In the genomic region with DNA sequence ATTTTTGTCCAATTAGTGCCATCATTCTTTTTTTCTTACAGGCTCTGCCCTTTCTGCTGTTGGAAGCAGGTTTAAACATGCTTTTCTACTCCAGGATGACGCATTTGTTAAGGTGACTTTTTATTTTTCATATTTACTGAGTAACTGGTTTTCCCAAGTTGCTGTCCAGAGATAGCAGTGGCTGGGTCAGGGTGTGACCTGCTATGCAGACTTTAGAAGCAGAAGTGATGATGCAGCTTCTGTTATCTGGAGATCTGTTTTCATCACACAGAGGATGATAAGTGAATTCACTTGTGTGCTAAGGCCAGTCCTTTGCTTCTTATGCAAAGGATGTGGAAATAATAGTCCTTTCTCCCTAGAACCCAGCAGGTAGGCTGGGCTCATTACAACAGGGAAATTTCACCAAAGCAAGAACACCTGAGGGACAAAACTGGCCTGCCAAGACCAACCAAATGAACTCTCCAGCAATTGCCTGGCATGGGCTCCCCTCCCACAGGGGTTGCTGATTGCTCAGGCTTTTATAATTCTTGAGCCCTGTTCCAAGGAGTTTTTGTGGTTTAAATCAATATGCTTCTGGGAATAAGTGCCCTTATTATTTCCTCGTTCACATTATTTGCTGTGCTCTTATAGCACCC, we compare ENCODE assay signal across 1 cellular context.
TF ChIP-seq lines count a peak whose summit lies in the region.

No MANE protein-coding gene starts in this region.

TF ChIP-seq in K562, 482 proteins besides CTCF, POLR2A, EP300 and RAD21 (continued from another document and continues in another):
- TF ChIP-seq, protein P1, sequence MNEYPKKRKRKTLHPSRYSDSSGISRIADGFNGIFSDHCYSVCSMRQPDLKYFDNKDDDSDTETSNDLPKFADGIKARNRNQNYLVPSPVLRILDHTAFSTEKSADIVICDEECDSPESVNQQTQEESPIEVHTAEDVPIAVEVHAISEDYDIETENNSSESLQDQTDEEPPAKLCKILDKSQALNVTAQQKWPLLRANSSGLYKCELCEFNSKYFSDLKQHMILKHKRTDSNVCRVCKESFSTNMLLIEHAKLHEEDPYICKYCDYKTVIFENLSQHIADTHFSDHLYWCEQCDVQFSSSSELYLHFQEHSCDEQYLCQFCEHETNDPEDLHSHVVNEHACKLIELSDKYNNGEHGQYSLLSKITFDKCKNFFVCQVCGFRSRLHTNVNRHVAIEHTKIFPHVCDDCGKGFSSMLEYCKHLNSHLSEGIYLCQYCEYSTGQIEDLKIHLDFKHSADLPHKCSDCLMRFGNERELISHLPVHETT (CRISPR knock-in tag; conservative IDR thresholded peaks at IDR 0.05 in 1 of 2, IDR thresholded peaks at IDR 0.05 in 1 of 2): peak in 1 of 2 experiments; percentile 44; a peak in 1 of 4 replicates
- TF ChIP-seq, protein P2, sequence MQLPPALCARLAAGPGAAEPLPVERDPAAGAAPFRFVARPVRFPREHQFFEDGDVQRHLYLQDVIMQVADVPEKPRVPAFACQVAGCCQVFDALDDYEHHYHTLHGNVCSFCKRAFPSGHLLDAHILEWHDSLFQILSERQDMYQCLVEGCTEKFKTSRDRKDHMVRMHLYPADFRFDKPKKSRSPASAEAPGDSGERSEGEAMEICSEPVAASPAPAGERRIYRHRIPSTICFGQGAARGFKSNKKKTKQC (CRISPR knock-in tag; IDR thresholded peaks at IDR 0.05): no peak
- TF ChIP-seq TAF9B (IDR thresholded peaks at IDR 0.05; ENCODE audit: partially characterized antibody) (peak; percentile 49), SETDB1 (IDR thresholded peaks at IDR 0.05; ENCODE audit: low read length) (no peak), TRIM24 (IDR thresholded peaks at IDR 0.05) (peak; percentile 55 to 65; a peak in 2 of 4 replicates), PHF20 (IDR thresholded peaks at IDR 0.05; ENCODE audit: partially characterized antibody) (no peak), BMI1 (IDR thresholded peaks at IDR 0.05; ENCODE audit: low read length) (no peak), RBM25 (IDR thresholded peaks at IDR 0.05; ENCODE audit: low read depth, low read length, severe bottlenecking) (no peak), SMAD1 (IDR thresholded peaks at IDR 0.05; ENCODE audit: low read depth, low read length, partially characterized antibody) (peak; percentile 36), ZKSCAN1 (IDR thresholded peaks at IDR 0.05; ENCODE audit: low read depth, low read length) (no peak), NCOA1 (IDR thresholded peaks at IDR 0.05; ENCODE audit: low read depth) (peak; percentile 87), SOX6 (IDR thresholded peaks at IDR 0.05) (peak; percentile 85), MAFF (IDR thresholded peaks at IDR 0.05; ENCODE audit: low read length) (peak; percentile 63; the same call in 1 of the 2 replicates), EHMT2 (IDR thresholded peaks at IDR 0.05) (peak; percentile 56; the same call in 1 of the 2 replicates), ESRRB (CRISPR knock-in tag; IDR thresholded peaks at IDR 0.05; ENCODE audit: borderline replicate concordance) (no peak), NFE2 (IDR thresholded peaks at IDR 0.05; ENCODE audit: low read depth) (peak; percentile 89), MEIS2 (IDR thresholded peaks at IDR 0.05; ENCODE audit: partially characterized antibody) (peak; percentile 49), ZNF282 (CRISPR knock-in tag; IDR thresholded peaks at IDR 0.05) (no peak), IRF2 (CRISPR knock-in tag; IDR thresholded peaks at IDR 0.05) (no peak), LEF1 (IDR thresholded peaks at IDR 0.05) (peak; percentile 92), SRSF1 (IDR thresholded peaks at IDR 0.05; ENCODE audit: low read depth, low read length) (no peak), ZFP1 (CRISPR knock-in tag; IDR thresholded peaks at IDR 0.05) (no peak), CSDE1 (IDR thresholded peaks at IDR 0.05) (no peak), TEAD2 (tag; IDR thresholded peaks at IDR 0.05) (no peak), ZNF785 (CRISPR knock-in tag; IDR thresholded peaks at IDR 0.05) (no peak), NR2C1 (IDR thresholded peaks at IDR 0.05) (0 out of 2 replicates have a peak, but pooled peaks have one; percentile 6), NR2C1 (tag; IDR thresholded peaks at IDR 0.05) (no peak), GATAD2A (IDR thresholded peaks at IDR 0.05) (peak; percentile 89; the same call in 1 of the 2 replicates), TEAD4 (IDR thresholded peaks at IDR 0.05; ENCODE audit: low read length) (peak; percentile 84), TEAD4 (CRISPR knock-in tag; IDR thresholded peaks at IDR 0.05; ENCODE audit: borderline replicate concordance) (no peak), XRCC4 (IDR thresholded peaks at IDR 0.05; ENCODE audit: extremely low read depth, insufficient read depth, insufficient read length) (no peak), ZNF184 (CRISPR knock-in tag; IDR thresholded peaks at IDR 0.05) (no peak), XRCC3 (IDR thresholded peaks at IDR 0.05) (no peak), STAT5A (IDR thresholded peaks at IDR 0.05; ENCODE audit: borderline replicate concordance, low read length) (0 out of 2 replicates have a peak, but pooled peaks have one; percentile 47), MTA2 (IDR thresholded peaks at IDR 0.05; ENCODE audit: low read depth) (peak; percentile 67), TCFL5 (CRISPR knock-in tag; conservative IDR thresholded peaks at IDR 0.05) (no peak), ZNF274 (IDR thresholded peaks at IDR 0.05; ENCODE audit: borderline replicate concordance, low read depth, low read length) (no peak), MYNN (IDR thresholded peaks at IDR 0.05) (0 out of 2 replicates have a peak, but pooled peaks have one; percentile 36), MYNN (CRISPR knock-in tag; IDR thresholded peaks at IDR 0.05) (no peak), HDAC3 (IDR thresholded peaks at IDR 0.05; ENCODE audit: borderline replicate concordance, partially characterized antibody) (no peak), FOXK2 (conservative IDR thresholded peaks at IDR 0.05 in 1 of 2, IDR thresholded peaks at IDR 0.05 in 1 of 2; ENCODE audit: low read depth in 2 of 2) (peak; percentile 77 to 80), TAL1 (IDR thresholded peaks at IDR 0.05) (peak; percentile 82)
- TF ChIP-seq, protein P3, sequence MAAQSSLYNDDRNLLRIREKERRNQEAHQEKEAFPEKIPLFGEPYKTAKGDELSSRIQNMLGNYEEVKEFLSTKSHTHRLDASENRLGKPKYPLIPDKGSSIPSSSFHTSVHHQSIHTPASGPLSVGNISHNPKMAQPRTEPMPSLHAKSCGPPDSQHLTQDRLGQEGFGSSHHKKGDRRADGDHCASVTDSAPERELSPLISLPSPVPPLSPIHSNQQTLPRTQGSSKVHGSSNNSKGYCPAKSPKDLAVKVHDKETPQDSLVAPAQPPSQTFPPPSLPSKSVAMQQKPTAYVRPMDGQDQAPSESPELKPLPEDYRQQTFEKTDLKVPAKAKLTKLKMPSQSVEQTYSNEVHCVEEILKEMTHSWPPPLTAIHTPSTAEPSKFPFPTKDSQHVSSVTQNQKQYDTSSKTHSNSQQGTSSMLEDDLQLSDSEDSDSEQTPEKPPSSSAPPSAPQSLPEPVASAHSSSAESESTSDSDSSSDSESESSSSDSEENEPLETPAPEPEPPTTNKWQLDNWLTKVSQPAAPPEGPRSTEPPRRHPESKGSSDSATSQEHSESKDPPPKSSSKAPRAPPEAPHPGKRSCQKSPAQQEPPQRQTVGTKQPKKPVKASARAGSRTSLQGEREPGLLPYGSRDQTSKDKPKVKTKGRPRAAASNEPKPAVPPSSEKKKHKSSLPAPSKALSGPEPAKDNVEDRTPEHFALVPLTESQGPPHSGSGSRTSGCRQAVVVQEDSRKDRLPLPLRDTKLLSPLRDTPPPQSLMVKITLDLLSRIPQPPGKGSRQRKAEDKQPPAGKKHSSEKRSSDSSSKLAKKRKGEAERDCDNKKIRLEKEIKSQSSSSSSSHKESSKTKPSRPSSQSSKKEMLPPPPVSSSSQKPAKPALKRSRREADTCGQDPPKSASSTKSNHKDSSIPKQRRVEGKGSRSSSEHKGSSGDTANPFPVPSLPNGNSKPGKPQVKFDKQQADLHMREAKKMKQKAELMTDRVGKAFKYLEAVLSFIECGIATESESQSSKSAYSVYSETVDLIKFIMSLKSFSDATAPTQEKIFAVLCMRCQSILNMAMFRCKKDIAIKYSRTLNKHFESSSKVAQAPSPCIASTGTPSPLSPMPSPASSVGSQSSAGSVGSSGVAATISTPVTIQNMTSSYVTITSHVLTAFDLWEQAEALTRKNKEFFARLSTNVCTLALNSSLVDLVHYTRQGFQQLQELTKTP (IDR thresholded peaks at IDR 0.05; ENCODE audit: low read depth in 1 of 2, partially characterized antibody in 2 of 2): peak in 1 of 2 experiments; percentile 50
- TF ChIP-seq, protein P4, sequence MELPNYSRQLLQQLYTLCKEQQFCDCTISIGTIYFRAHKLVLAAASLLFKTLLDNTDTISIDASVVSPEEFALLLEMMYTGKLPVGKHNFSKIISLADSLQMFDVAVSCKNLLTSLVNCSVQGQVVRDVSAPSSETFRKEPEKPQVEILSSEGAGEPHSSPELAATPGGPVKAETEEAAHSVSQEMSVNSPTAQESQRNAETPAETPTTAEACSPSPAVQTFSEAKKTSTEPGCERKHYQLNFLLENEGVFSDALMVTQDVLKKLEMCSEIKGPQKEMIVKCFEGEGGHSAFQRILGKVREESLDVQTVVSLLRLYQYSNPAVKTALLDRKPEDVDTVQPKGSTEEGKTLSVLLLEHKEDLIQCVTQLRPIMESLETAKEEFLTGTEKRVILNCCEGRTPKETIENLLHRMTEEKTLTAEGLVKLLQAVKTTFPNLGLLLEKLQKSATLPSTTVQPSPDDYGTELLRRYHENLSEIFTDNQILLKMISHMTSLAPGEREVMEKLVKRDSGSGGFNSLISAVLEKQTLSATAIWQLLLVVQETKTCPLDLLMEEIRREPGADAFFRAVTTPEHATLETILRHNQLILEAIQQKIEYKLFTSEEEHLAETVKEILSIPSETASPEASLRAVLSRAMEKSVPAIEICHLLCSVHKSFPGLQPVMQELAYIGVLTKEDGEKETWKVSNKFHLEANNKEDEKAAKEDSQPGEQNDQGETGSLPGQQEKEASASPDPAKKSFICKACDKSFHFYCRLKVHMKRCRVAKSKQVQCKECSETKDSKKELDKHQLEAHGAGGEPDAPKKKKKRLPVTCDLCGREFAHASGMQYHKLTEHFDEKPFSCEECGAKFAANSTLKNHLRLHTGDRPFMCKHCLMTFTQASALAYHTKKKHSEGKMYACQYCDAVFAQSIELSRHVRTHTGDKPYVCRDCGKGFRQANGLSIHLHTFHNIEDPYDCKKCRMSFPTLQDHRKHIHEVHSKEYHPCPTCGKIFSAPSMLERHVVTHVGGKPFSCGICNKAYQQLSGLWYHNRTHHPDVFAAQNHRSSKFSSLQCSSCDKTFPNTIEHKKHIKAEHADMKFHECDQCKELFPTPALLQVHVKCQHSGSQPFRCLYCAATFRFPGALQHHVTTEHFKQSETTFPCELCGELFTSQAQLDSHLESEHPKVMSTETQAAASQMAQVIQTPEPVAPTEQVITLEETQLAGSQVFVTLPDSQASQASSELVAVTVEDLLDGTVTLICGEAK (IDR thresholded peaks at IDR 0.05): no peak
- TF ChIP-seq, protein P4 (CRISPR knock-in tag; IDR thresholded peaks at IDR 0.05): no peak
- TF ChIP-seq, protein P5, sequence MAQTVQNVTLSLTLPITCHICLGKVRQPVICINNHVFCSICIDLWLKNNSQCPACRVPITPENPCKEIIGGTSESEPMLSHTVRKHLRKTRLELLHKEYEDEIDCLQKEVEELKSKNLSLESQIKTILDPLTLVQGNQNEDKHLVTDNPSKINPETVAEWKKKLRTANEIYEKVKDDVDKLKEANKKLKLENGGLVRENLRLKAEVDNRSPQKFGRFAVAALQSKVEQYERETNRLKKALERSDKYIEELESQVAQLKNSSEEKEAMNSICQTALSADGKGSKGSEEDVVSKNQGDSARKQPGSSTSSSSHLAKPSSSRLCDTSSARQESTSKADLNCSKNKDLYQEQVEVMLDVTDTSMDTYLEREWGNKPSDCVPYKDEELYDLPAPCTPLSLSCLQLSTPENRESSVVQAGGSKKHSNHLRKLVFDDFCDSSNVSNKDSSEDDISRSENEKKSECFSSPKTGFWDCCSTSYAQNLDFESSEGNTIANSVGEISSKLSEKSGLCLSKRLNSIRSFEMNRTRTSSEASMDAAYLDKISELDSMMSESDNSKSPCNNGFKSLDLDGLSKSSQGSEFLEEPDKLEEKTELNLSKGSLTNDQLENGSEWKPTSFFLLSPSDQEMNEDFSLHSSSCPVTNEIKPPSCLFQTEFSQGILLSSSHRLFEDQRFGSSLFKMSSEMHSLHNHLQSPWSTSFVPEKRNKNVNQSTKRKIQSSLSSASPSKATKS (CRISPR knock-in tag; IDR thresholded peaks at IDR 0.05): no peak
- TF ChIP-seq, protein P6, sequence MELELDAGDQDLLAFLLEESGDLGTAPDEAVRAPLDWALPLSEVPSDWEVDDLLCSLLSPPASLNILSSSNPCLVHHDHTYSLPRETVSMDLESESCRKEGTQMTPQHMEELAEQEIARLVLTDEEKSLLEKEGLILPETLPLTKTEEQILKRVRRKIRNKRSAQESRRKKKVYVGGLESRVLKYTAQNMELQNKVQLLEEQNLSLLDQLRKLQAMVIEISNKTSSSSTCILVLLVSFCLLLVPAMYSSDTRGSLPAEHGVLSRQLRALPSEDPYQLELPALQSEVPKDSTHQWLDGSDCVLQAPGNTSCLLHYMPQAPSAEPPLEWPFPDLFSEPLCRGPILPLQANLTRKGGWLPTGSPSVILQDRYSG (tag; conservative IDR thresholded peaks at IDR 0.05; ENCODE audit: low read depth): 0 out of 2 replicates have a peak, but pooled peaks have one; percentile 15
